In genomic region chr13:104385409-104385808, GRCh38 we compare ENCODE assay signal across 17 cellular contexts.
DNase-seq lines count a peak whose midpoint lies in the region; ATAC-seq, FAIRE-seq and TF ChIP-seq lines count a peak whose summit lies in the region.
"Had no signal": no experiment of that assay in that cellular context is flagged by ENCODE, and none has a peak within 500 bp of the region (broad histone marks: within the 10 kb centered on the region; RNA-seq: fewer than 3 reads in every experiment).

No MANE protein-coding gene starts in this region.

- H3K27ac ChIP-seq in foreskin keratinocyte (no peak overlapping the region), kidney (ENCODE audit: low read depth in 2 of 2, low read length in 2 of 2) (no peak overlapping the region)
- H3K27ac ChIP-seq: adrenal gland, pancreas, uterus had no signal

- ATAC-seq in foreskin keratinocyte (peak; percentile 97), GM19452 (IDR thresholded peaks at IDR 0.05; ENCODE audit: unreplicated experiment) (no peak), GM19324 (IDR thresholded peaks at IDR 0.05; ENCODE audit: low FRiP score, unreplicated experiment) (no peak)
- ATAC-seq: pancreas had no signal

- H3K27me3 ChIP-seq in foreskin keratinocyte = no peaks in the 10 kb centered on the region
- H3K27me3 ChIP-seq: adrenal gland, BE2C, pancreas, uterus had no signal

- intact Hi-C loops in kidney (cut with DNase I) = no loop called here

- TF ChIP-seq CTCF in astrocyte of the cerebellum (IDR thresholded peaks at IDR 0.05; ENCODE audit: low read depth, low read length, missing control alignments) (no peak), foreskin keratinocyte (conservative IDR thresholded peaks at IDR 0.05) (no peak), kidney (IDR thresholded peaks at IDR 0.05; ENCODE audit: borderline replicate concordance, extremely low read depth, insufficient read depth) (no peak)

- H3K9me3 ChIP-seq in kidney (ENCODE audit: control insufficient read depth in 1 of 2, low read length in 2 of 2) = no peaks in the 10 kb centered on the region
- H3K9me3 ChIP-seq: adrenal gland, BE2C, pancreas, uterus had no signal

- H3K4me1 ChIP-seq in foreskin keratinocyte = peaks cover 12% of the 10 kb centered on the region
- H3K4me1 ChIP-seq in kidney (ENCODE audit: control insufficient read depth in 1 of 2, insufficient read depth in 1 of 2, low read depth in 1 of 2, low read length in 2 of 2) = no peaks in the 10 kb centered on the region
- H3K4me1 ChIP-seq: adrenal gland, BE2C, pancreas, uterus had no signal

- DNase-seq in LHCN-M2 (ENCODE audit: low read depth) (peak; percentile 80), astrocyte of the cerebellum (ENCODE audit: low read depth) (peak; percentile 58), foreskin keratinocyte (peak; percentile 70 to 86), urothelium cell line (ENCODE audit: low spot score) (peak; percentile 9), kidney (no peak)
- DNase-seq: activated CD4-positive, alpha-beta T cell treated with anti-CD3 and anti-CD28 coated beads for 48 hours; activated effector memory CD4-positive, alpha-beta T cell treated with Interleukin-2 at 50 U/mL for 16 hours; adrenal gland; BE2C; Calu3; NCI-H1436 treated with DMSO at 0.1 percent for 48 hours; pancreas; stimulated activated CD4-positive, alpha-beta T cell treated with anti-CD3 and anti-CD28 coated beads, Interleukin-2, amount 100 ng/mL, for 48 hours; uterus had no signal

- in situ Hi-C loops in astrocyte of the cerebellum (cut with HindIII; ENCODE audit: low sequenced_read_pairs) = no loop called here

- FAIRE-seq in urothelium cell line (lab: Jason Lieb, UNC) (no peak), kidney (lab: Jason Lieb, UNC) (no peak)
- FAIRE-seq: G401.6 had no signal

- no peak overlapping the region for H3K9ac ChIP-seq in kidney (ENCODE audit: low read length in 2 of 2)

- H3K36me3 ChIP-seq in kidney (ENCODE audit: control insufficient read depth in 1 of 2, insufficient read depth in 2 of 2, low read length in 2 of 2) = no peaks in the 10 kb centered on the region
- H3K36me3 ChIP-seq: adrenal gland, BE2C, pancreas, uterus had no signal

- H3K4me3 ChIP-seq in astrocyte of the cerebellum (ENCODE audit: low read depth, low read length) (no peak overlapping the region), kidney (ENCODE audit: low read length in 2 of 2) (no peak overlapping the region)
- H3K4me3 ChIP-seq: adrenal gland, pancreas, uterus had no signal
